ENCODE assay signal across 9 cellular contexts in the genomic region with DNA sequence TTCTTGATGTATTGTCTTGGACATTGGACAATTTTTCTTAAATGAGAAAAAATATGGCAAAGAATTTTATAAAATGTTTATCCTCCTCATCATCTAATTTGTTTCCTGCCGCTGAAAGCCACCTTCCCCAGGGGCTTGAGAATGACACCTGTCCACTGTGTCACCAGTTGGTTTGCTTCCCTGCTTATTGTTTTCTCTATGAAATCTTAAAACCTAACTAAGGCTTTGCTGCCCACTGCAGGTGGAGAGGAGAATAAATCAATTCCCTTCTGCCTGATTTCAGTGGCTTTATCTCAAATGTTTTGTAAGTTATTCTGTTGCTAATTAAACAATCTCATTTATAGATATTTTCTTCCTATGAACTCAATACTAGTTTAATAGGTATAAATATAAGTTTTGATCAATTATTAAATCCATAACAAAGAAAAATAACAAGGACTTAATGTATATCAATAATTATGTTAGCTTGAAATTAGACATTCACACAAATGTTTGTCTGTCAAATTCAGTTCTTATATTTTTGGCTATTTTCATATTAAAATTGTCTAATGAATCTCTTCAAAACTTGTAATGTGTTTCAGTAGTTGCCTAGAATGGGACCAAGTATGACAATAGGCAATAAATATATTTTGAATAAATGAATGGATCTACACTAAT.
DNase-seq lines count a peak whose midpoint lies in the region; ATAC-seq and TF ChIP-seq lines count a peak whose summit lies in the region.
"Had no signal": no experiment of that assay in that cellular context is flagged by ENCODE, and none has a peak within 500 bp of the region (broad histone marks: within the 10 kb centered on the region; RNA-seq: fewer than 3 reads in every experiment).

No MANE protein-coding gene starts in this region.

- H3K9ac ChIP-seq in mammary epithelial cell (ENCODE audit: insufficient read depth, low read length): no peak overlapping the region

- dilution Hi-C loops in mammary epithelial cell (cut with HindIII; ENCODE audit: low sequenced_read_pairs): no loop called here

- H3K27me3 ChIP-seq in mammary epithelial cell (ENCODE audit: insufficient read depth, low read length): no peaks in the 10 kb centered on the region
- no peaks in the 10 kb centered on the region for H3K27me3 ChIP-seq in CD4-positive, alpha-beta memory T cell (ENCODE audit: insufficient read depth, low read length)

- TF ChIP-seq CTCF in C4-2B (conservative IDR thresholded peaks at IDR 0.05) (peak; percentile 92), mammary epithelial cell (conservative IDR thresholded peaks at IDR 0.05 in 1 of 2, IDR thresholded peaks at IDR 0.05 in 1 of 2; ENCODE audit: extremely low read depth in 1 of 2, insufficient read depth in 1 of 2, low read depth in 1 of 2, low read length in 2 of 2) (peak; percentile 70 to 78)

- in situ Hi-C loops in mammary epithelial cell (cut with MboI; ENCODE audit: low sequenced_read_pairs in 2 of 2): no loop called here

- no peak overlapping the region for H3K4me2 ChIP-seq in mammary epithelial cell (ENCODE audit: insufficient read depth, low read depth, low read length)

- no peak overlapping the region for H2AFZ ChIP-seq in mammary epithelial cell (ENCODE audit: low read depth, low read length)

- CTCF ChIA-PET in mammary epithelial cell (lab: Charles Lee; ENCODE audit: low non-redundant PET): interaction anchor here (0.7 kb wide), 1 partner anchor 1619 kb away, joined by 5 read pairs; no protein-coding TSS in a partner anchor
- CTCF ChIA-PET in CD4-positive, alpha-beta memory T cell (lab: Charles Lee; ENCODE audit: partially characterized antibody): interaction anchor here (0.7 kb wide), 1 partner anchor 1405 kb away, joined by 4 read pairs; no protein-coding TSS in a partner anchor

- no peaks in the 10 kb centered on the region for H3K36me3 ChIP-seq in mammary epithelial cell (ENCODE audit: insufficient read depth, low read length)
- H3K36me3 ChIP-seq in CD4-positive, alpha-beta memory T cell (ENCODE audit: insufficient read depth, low read length): no peaks in the 10 kb centered on the region

- WGBS in mammary epithelial cell (ENCODE audit: low coverage, missing lambda C conversion rate): 0% methylated on average over 1 of the region's 1 CpG

- peak; percentile 79 for ATAC-seq in GM18858 (IDR thresholded peaks at IDR 0.05; ENCODE audit: unreplicated experiment)
- ATAC-seq in HG03025 (IDR thresholded peaks at IDR 0.05; ENCODE audit: low FRiP score, unreplicated experiment): peak; percentile 47

- H3K79me2 ChIP-seq in mammary epithelial cell (ENCODE audit: insufficient read depth, low read length): no peaks in the 10 kb centered on the region

- POLR2A ChIA-PET in CD4-positive, alpha-beta memory T cell (lab: Charles Lee; ENCODE audit: partially characterized antibody): no interaction called here

- no peaks in the 10 kb centered on the region for H4K20me1 ChIP-seq in mammary epithelial cell (ENCODE audit: insufficient read depth, low read length)

- no TSS peak for BruUV-seq in mammary epithelial cell (replicated peaks; lab: Mats Ljungman, UMichigan)

- peak; percentile 72 for DNase-seq in NCI-H2196 treated with DMSO at 0.1 percent for 48 hours (lab: John Stamatoyannopoulos, UW; ENCODE audit: unreplicated experiment)
- DNase-seq in mammary epithelial cell: peak; percentile 5
- peak; percentile 51 to 67 for DNase-seq in lung microvascular endothelial cell (ENCODE audit: low read depth in 2 of 2)
- DNase-seq in stimulated activated CD4-positive, alpha-beta T cell treated with anti-CD3 and anti-CD28 coated beads, Interleukin-4, amount 100 ng/mL, for 4 hours: no peak
- no peak for DNase-seq in CD4-positive, alpha-beta memory T cell

- H3K27ac ChIP-seq in C4-2B: no peak overlapping the region
- H3K27ac ChIP-seq in mammary epithelial cell (ENCODE audit: insufficient read depth, low read depth, low read length): no peak overlapping the region
- no peak overlapping the region for H3K27ac ChIP-seq in CD4-positive, alpha-beta memory T cell (ENCODE audit: low read depth, low read length)

- H3K4me3 ChIP-seq in mammary epithelial cell (replicated peaks in 1 of 3; ENCODE audit: insufficient read depth in 1 of 3, low read depth in 2 of 3, low read length in 3 of 3): no peak overlapping the region
- H3K4me3 ChIP-seq in CD4-positive, alpha-beta memory T cell (ENCODE audit: low read length in 2 of 2): no peak overlapping the region

- peaks cover 0 to 2% (median 0%) of the 10 kb centered on the region in 8 donors for H3K9me3 Mint-ChIP-seq in CD4-positive, alpha-beta memory T cell
- H3K9me3 Mint-ChIP-seq: IgD-negative memory B cell had no signal

- H3K27ac Mint-ChIP-seq in CD4-positive, alpha-beta memory T cell: no peak overlapping the region
- H3K27ac Mint-ChIP-seq: IgD-negative memory B cell had no signal

- no peaks in the 10 kb centered on the region for H3K36me3 Mint-ChIP-seq in CD4-positive, alpha-beta memory T cell
- H3K36me3 Mint-ChIP-seq: IgD-negative memory B cell had no signal

- intact Hi-C loops in mammary epithelial cell (cut with micrococcal nuclease): loop anchor here (1.0 to 2.0 kb wide), 2 partner anchors 122 to 184 kb away; no protein-coding TSS in a partner anchor
- intact Hi-C loops in CD4-positive, alpha-beta memory T cell (cut with micrococcal nuclease): loop anchor here (10.0 kb wide), 1 partner anchor 66 kb away; no protein-coding TSS in a partner anchor

- H3K4me1 ChIP-seq in mammary epithelial cell (ENCODE audit: insufficient read depth, low read length): no peaks in the 10 kb centered on the region
- no peaks in the 10 kb centered on the region for H3K4me1 ChIP-seq in CD4-positive, alpha-beta memory T cell (ENCODE audit: insufficient read depth, low read length)

- no peak overlapping the region for H3K4me3 Mint-ChIP-seq in CD4-positive, alpha-beta memory T cell
- H3K4me3 Mint-ChIP-seq: IgD-negative memory B cell had no signal

- no peaks in the 10 kb centered on the region for H3K9me3 ChIP-seq in mammary epithelial cell (replicated peaks; ENCODE audit: insufficient read depth, low read length)
- no peaks in the 10 kb centered on the region for H3K9me3 ChIP-seq in CD4-positive, alpha-beta memory T cell (ENCODE audit: control insufficient read depth in 1 of 2, low read length in 2 of 2)

- H3K4me1 Mint-ChIP-seq in CD4-positive, alpha-beta memory T cell: no peaks in the 10 kb centered on the region

- H3K27me3 Mint-ChIP-seq in CD4-positive, alpha-beta memory T cell: no peaks in the 10 kb centered on the region
- H3K27me3 Mint-ChIP-seq: IgD-negative memory B cell had no signal

Comparison
In these comparisons a context has a peak if more than half of its experiments do, and no peak if none do; other contexts are left out.
1. DNase-seq: peak in NCI-H2196 treated with DMSO at 0.1 percent for 48 hours (single experiment), mammary epithelial cell (single experiment) and lung microvascular endothelial cell (2 of 2); none in stimulated activated CD4-positive, alpha-beta T cell treated with anti-CD3 and anti-CD28 coated beads, Interleukin-4, amount 100 ng/mL, for 4 hours (0 of 2) and CD4-positive, alpha-beta memory T cell (0 of 5).